Comparison of ENCODE assay signal across 8 cellular contexts in the genomic region with DNA sequence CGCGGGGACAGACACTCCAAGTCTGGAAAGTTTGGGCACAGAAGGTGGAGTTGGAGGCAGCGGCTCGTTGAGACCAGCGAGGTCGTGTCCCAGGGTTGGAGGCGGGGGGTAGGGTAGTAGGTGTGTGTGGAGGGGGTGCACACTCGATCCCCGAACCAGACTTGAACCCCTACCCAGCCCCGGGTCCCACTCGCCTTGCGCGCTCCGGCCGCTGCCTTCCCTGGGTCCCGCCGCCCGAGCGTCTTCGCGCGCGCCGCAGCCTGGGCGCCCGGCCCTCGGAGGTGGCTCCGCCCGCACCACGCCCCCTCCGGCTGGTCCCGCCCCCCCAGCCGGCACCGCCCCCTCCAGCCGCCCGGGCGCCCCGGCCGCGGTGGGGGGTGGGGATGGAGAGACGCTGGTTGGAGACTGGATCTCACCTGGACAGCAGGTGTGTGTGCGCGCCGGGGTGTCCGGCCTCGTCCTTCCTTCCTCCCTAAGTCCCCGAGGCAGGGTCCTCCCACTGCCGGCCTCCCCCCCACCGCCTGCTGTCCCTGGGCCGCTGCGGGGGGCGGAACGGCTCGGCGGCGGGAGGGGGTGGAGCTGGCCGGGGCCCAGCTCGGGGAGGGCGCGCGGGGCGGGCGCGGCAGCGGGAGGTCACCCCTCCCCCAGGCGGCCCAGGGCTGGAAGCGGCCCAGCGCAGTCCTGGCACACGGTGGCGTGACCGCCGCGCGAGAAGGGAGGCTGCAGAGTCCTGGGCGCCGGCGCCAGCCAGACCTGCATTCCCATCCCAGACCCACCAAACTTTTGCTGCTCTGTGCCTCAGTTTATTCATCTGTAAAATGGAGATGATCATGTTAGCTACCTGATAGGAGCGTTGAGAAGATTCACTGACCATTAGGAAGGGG. TPM values are rescaled to one million over a fixed set of nuclear protein-coding genes. Genes with fewer than 3 reads are reported as not detected.
DNase-seq lines count a peak whose midpoint lies in the region; ATAC-seq, FAIRE-seq and TF ChIP-seq lines count a peak whose summit lies in the region.

A gene (minus strand): TSS at position 255 of the 884 bp plus-strand sequence. CDS start 3,034 bp downstream, outside the sequence.

- peak in 2 of 4 donors; percentile 7 to 16 for TF ChIP-seq EP300 in sigmoid colon (IDR thresholded peaks at IDR 0.05)

- DNase-seq in GM12892 (ENCODE audit: insufficient read length): peak; percentile 99
- DNase-seq in NCI-H2029 (lab: John Stamatoyannopoulos, UW): peak; percentile 90
- DNase-seq in UCSD-AML1 (lab: John Stamatoyannopoulos, UW; ENCODE audit: unreplicated experiment): peak; percentile 90
- no peak for DNase-seq in iPS DF 6.9 (ENCODE audit: low read depth, low spot score)
- DNase-seq in sigmoid colon: peak; percentile 94

- peak in 1 of 2 experiments; percentile 20 for TF ChIP-seq CTCF in brain (conservative IDR thresholded peaks at IDR 0.05)
- TF ChIP-seq CTCF in sigmoid colon (IDR thresholded peaks at IDR 0.05): no peak

- no peak within 1 kb of the TSS for H3K27ac ChIP-seq in iPS DF 6.9 (ENCODE audit: low read length)
- H3K27ac ChIP-seq in sigmoid colon: peak within 1 kb of the TSS; percentile 91 to 98 (median 94)

- no CpG with 5 or more reads among the region's 78 CpGs for whole genome bisulfite sequencing in iPS DF 6.9 (ENCODE audit: insufficient coverage, insufficient read length)
- WGBS in sigmoid colon, 2 donors: 1% methylated on average over 78 of the region's 78 CpGs

- H3K4me1 Mint-ChIP-seq in brain: peaks cover 11% of the 10 kb centered on the region

- ATAC-seq in HG02763 (IDR thresholded peaks at IDR 0.05; ENCODE audit: unreplicated experiment): peak; percentile 69
- ATAC-seq in GM18870 (IDR thresholded peaks at IDR 0.05; ENCODE audit: unreplicated experiment): no peak

- H3K27me3 ChIP-seq in iPS DF 6.9 (ENCODE audit: control insufficient read depth, insufficient read depth, low read length) (no peaks in the 10 kb centered on the region), sigmoid colon (no peaks in the 10 kb centered on the region)

- peak within 1 kb of the TSS; percentile 73; the same call in 1 of the 2 replicates for H3K4me3 ChIP-seq in iPS DF 6.9 (ENCODE audit: low read length)
- H3K4me3 ChIP-seq in sigmoid colon: peak within 1 kb of the TSS; percentile 52 to 85 (median 74)

- FAIRE-seq in GM12892 (lab: Jason Lieb, UNC): peak; percentile 94

- H3K4me3 Mint-ChIP-seq in brain: peak within 1 kb of the TSS; percentile 85 to 91 (median 87)

- H3K27me3 Mint-ChIP-seq in brain: peaks cover 3% of the 10 kb centered on the region

- peaks cover 0 to 3% (median 0%) of the 10 kb centered on the region in 5 experiments for H3K9me3 Mint-ChIP-seq in brain

- H3K4me1 ChIP-seq in iPS DF 6.9 (ENCODE audit: control insufficient read depth, insufficient read depth, low read length) (no peaks in the 10 kb centered on the region; the same call in 1 of the 2 replicates), sigmoid colon (peaks cover 0 to 64% (median 51%) of the 10 kb centered on the region in 4 donors)

- H3K9me3 ChIP-seq in iPS DF 6.9 (ENCODE audit: control insufficient read depth, insufficient read depth, low read length): no peaks in the 10 kb centered on the region
- no peaks in the 10 kb centered on the region for H3K9me3 ChIP-seq in sigmoid colon

- H3K36me3 ChIP-seq in iPS DF 6.9 (ENCODE audit: control insufficient read depth, insufficient read depth, low read length) (peaks cover 18% of the 10 kb centered on the region), sigmoid colon (peaks cover 13 to 28% (median 17%) of the 10 kb centered on the region in 4 donors)

- peaks cover 2% of the 10 kb centered on the region for H3K36me3 Mint-ChIP-seq in brain

- no peak; the same call in 1 of the 2 replicates for TF ChIP-seq POLR2A in GM12892 (IDR thresholded peaks at IDR 0.05; ENCODE audit: low read depth, low read length)
- peak; percentile 83 to 87 for TF ChIP-seq POLR2A in sigmoid colon (IDR thresholded peaks at IDR 0.05)

- peak within 1 kb of the TSS in 3 of 5 experiments; percentile 60 to 85 (median 64) for H3K27ac Mint-ChIP-seq in brain

- intact Hi-C loops in sigmoid colon (cut with DNase I): no loop called here

RNA-seq across cellular contexts. Expression of the gene that starts here (rescaled TPM):
- 12.1 TPM for polyA plus RNA-seq in GM12892 (2012; ENCODE audit: missing spikeins)
- 34.0 TPM for polyA plus RNA-seq in brain (ENCODE audit: insufficient read depth, low read depth, low replicate concordance)
- total RNA-seq in sigmoid colon: 1,000 to 10,000 TPM in 2 of 4 donors, 100 to 1,000 TPM in 2; 691 to 1,314 (median 1,068) TPM
- 100 to 1,000 TPM in 1 of 3 donors, 10 to 100 TPM in 2; 29.8 to 130 (median 89.4) TPM for polyA plus RNA-seq in sigmoid colon
